27 cellular contexts compared by ENCODE assay signal in the genomic region with DNA sequence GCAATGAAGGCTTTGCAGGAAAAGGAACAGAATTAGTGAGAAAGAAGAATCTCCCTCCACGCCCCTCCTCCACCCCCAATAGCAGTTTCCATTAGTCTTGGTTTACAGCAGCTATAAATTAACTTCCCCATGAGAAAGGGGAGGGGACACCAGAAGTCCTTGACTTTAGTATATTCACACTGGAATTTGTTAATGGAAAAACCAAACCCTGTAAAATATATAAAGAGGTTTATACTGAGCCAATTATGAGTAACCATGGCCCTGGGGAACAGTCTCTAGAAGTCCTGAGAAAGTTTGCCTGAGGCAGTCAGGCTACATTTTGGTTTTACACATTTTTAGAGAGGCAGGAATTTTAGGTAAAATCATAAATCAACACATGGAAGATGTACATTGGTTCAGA.
"Had no signal": no experiment of that assay in that cellular context is flagged by ENCODE, and none has a peak within 500 bp of the region (broad histone marks: within the 10 kb centered on the region; RNA-seq: fewer than 3 reads in every experiment).

No MANE protein-coding gene starts in this region.

- H3K36me3 ChIP-seq: adrenal gland, gastroesophageal sphincter, heart left ventricle, neutrophil, pancreas, stomach, thoracic aorta, upper lobe of left lung had no signal

- ATAC-seq: activated naive CD4-positive, alpha-beta T cell treated with anti-CD3 and anti-CD28 coated beads, Interleukin-2, amount 50 U/mL, for 72 hours; gastroesophageal sphincter; heart left ventricle; left ventricle myocardium superior; naive thymus-derived CD4-positive, alpha-beta T cell; pancreas; right lobe of liver; stimulated activated effector memory CD8-positive, alpha-beta T cell treated with anti-CD3 and anti-CD28 coated beads, Interleukin-12 subunit alpha, Interleukin-12 subunit beta, amount 100 ng/mL, for 72 hours had no signal

- H3K27ac Mint-ChIP-seq: activated naive CD4-positive, alpha-beta T cell treated with anti-CD3 and anti-CD28 coated beads, Interleukin-2, amount 50 U/mL, for 72 hours; activated T-helper 1 cell treated with anti-CD3 and anti-CD28 coated beads, Interleukin-12 subunit alpha, Interleukin-12 subunit beta, Interleukin-2, Interleukin-4 antibody, amounts not matched to agents 30 ng/mL and 10 ng/mL and 1 ng/mL, durations not matched to agents 14 hours and 24 hours and 36 hours; naive thymus-derived CD4-positive, alpha-beta T cell; stimulated activated effector memory CD8-positive, alpha-beta T cell treated with anti-CD3 and anti-CD28 coated beads, Interleukin-12 subunit alpha, Interleukin-12 subunit beta, amount 100 ng/mL, for 72 hours had no signal

- DNase-seq: activated CD4-positive, alpha-beta T cell treated with anti-CD3 and anti-CD28 coated beads, Interleukin-2, amount 50 U/mL, for 1 hour; activated CD4-positive, CD25-positive, alpha-beta regulatory T cell treated with anti-CD3 and anti-CD28 coated beads, Interleukin-2, amount 50 U/mL, for 72 hours; activated CD8-positive, alpha-beta memory T cell treated with anti-CD3 and anti-CD28 coated beads for 24 hours; activated CD8-positive, alpha-beta memory T cell treated with anti-CD3 and anti-CD28 coated beads, Interleukin-2, amount 50 U/mL, for 48 hours; activated gamma-delta T cell treated with Interleukin-2 at 50 U/mL for 16 hours; adrenal gland; cerebellar nuclear complex; cortex of kidney; heart left ventricle; kidney glomerular epithelial cell; left ventricle myocardium superior; naive thymus-derived CD4-positive, alpha-beta T cell; pancreas; right lobe of liver; small intestine; stimulated activated CD4-positive, alpha-beta T cell treated with anti-CD3 and anti-CD28 coated beads, Interleukin-15, amount 100 ng/mL, for 24 hours; stimulated activated CD4-positive, alpha-beta T cell treated with anti-CD3 and anti-CD28 coated beads, Interleukin-4, amount 100 ng/mL, for 24 hours; stomach; upper lobe of left lung had no signal

- H3K4me1 Mint-ChIP-seq: naive thymus-derived CD4-positive, alpha-beta T cell; stimulated activated effector memory CD8-positive, alpha-beta T cell treated with anti-CD3 and anti-CD28 coated beads, Interleukin-12 subunit alpha, Interleukin-12 subunit beta, amount 100 ng/mL, for 72 hours had no signal

- FAIRE-seq: bronchial epithelial cell, endometrium, pancreas, small intestine had no signal

- H3K27ac ChIP-seq: adrenal gland, gastroesophageal sphincter, heart left ventricle, neutrophil, pancreas, right lobe of liver, stomach, thoracic aorta, upper lobe of left lung had no signal

- H3K9me3 ChIP-seq: gastroesophageal sphincter, neutrophil, pancreas, right lobe of liver, stomach, thoracic aorta, upper lobe of left lung had no signal

- H3K36me3 Mint-ChIP-seq: activated naive CD4-positive, alpha-beta T cell treated with anti-CD3 and anti-CD28 coated beads, Interleukin-2, amount 50 U/mL, for 72 hours; naive thymus-derived CD4-positive, alpha-beta T cell; stimulated activated effector memory CD8-positive, alpha-beta T cell treated with anti-CD3 and anti-CD28 coated beads, Interleukin-12 subunit alpha, Interleukin-12 subunit beta, amount 100 ng/mL, for 72 hours had no signal

- H3K4me3 ChIP-seq: adrenal gland, gastroesophageal sphincter, heart left ventricle, pancreas, right lobe of liver, stomach, thoracic aorta, upper lobe of left lung had no signal

- H3K9me3 Mint-ChIP-seq: activated T-helper 1 cell treated with anti-CD3 and anti-CD28 coated beads, Interleukin-12 subunit alpha, Interleukin-12 subunit beta, Interleukin-2, Interleukin-4 antibody, amounts not matched to agents 30 ng/mL and 10 ng/mL and 1 ng/mL, durations not matched to agents 14 hours and 24 hours and 36 hours had no signal

- H3K4me1 ChIP-seq: gastroesophageal sphincter, stomach, upper lobe of left lung had no signal

- H3K27me3 ChIP-seq: adrenal gland, gastroesophageal sphincter, heart left ventricle, neutrophil, pancreas, right lobe of liver, stomach, upper lobe of left lung had no signal

- H3K4me3 Mint-ChIP-seq: activated T-helper 1 cell treated with anti-CD3 and anti-CD28 coated beads, Interleukin-12 subunit alpha, Interleukin-12 subunit beta, Interleukin-2, Interleukin-4 antibody, amounts not matched to agents 30 ng/mL and 10 ng/mL and 1 ng/mL, durations not matched to agents 14 hours and 24 hours and 36 hours; naive thymus-derived CD4-positive, alpha-beta T cell; stimulated activated effector memory CD8-positive, alpha-beta T cell treated with anti-CD3 and anti-CD28 coated beads, Interleukin-12 subunit alpha, Interleukin-12 subunit beta, amount 100 ng/mL, for 72 hours had no signal
